In the genomic region with DNA sequence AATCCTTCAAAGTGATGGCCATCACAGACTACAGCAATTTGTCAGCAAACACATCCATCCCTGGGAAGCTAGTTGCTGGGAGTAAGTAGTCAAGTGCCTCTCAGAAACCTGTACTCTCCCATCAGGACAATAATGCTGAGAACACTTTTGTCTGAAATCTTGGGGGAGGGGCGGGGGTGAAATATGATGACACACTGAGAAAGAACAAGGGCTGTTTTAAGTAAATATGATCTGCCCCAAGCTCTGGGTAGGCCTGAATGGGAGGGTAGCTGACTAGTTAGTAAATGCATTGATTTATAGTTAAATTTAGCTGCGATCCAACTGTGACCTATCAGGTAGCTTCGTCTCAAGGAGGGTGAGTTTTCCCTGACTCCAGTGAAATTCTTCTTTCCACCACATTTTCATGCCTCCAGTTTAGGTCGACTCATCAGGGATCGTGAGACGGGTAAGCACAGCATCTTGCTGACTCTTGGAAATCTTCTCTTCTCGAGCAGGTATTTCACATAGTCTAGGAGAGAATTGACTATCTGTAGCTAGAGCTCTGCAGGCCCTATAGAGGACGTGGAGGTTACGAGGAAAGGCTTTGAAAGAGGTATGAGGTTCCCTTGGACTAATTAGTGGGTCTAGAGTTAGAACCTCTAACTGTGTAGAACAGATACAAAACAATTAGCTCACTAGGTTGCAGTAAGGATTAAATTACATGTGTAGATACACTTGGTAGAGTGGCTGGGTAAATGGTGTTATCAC, we compare ENCODE assay signal across 17 cellular contexts.
A peak's percentile ranks its signal among the peaks of the same experiment; 100 is the strongest.
DNase-seq lines count a peak whose midpoint lies in the region; ATAC-seq and TF ChIP-seq lines count a peak whose summit lies in the region.
"Had no signal": no experiment of that assay in that cellular context is flagged by ENCODE, and none has a peak within 500 bp of the region (broad histone marks: within the 10 kb centered on the region; RNA-seq: fewer than 3 reads in every experiment).

No MANE protein-coding gene starts in this region.

- H3K36me3 Mint-ChIP-seq in CD4-positive, CD25-positive, alpha-beta regulatory T cell, result peaks cover 19% of the 10 kb centered on the region
- H3K36me3 Mint-ChIP-seq in T-cell, result peaks cover 22% of the 10 kb centered on the region

- H3K4me3 ChIP-seq in CD4-positive, CD25-positive, alpha-beta regulatory T cell (ENCODE audit: low read depth, low read length), result no peak overlapping the region
- no peak overlapping the region for H3K4me3 ChIP-seq in OCI-LY7 (ENCODE audit: low read depth, low read length, poor library complexity, severe bottlenecking)
- H3K4me3 ChIP-seq: GM23338, lower lobe of right lung, skin epidermis had no signal

- intact Hi-C loops in OCI-LY7 (cut with micrococcal nuclease; ENCODE audit: unreplicated experiment), result no loop called here

- no peaks in the 10 kb centered on the region for H3K36me3 ChIP-seq in CD4-positive, CD25-positive, alpha-beta regulatory T cell (ENCODE audit: control insufficient read depth, insufficient read depth, low read length)
- no peaks in the 10 kb centered on the region for H3K36me3 ChIP-seq in OCI-LY7 (ENCODE audit: insufficient read depth, low read length)
- H3K36me3 ChIP-seq: lower lobe of right lung had no signal

- CTCF ChIA-PET in OCI-LY7 (lab: Charles Lee; ENCODE audit: unreplicated experiment) (no interaction called here), T-cell (lab: Charles Lee) (interaction anchor here in 1 of 2 donors (0.5 to 0.6 kb wide), 2 partner anchors 17 to 300 kb away, joined by 3 to 4 read pairs; no protein-coding TSS in a partner anchor)

- no peaks in the 10 kb centered on the region for H3K9me3 Mint-ChIP-seq in CD4-positive, CD25-positive, alpha-beta regulatory T cell
- H3K9me3 Mint-ChIP-seq in T-cell, result peaks cover 0 to 3% (median 0%) of the 10 kb centered on the region in 3 donors
- H3K9me3 Mint-ChIP-seq: CD8-positive, alpha-beta T cell; GM23338 had no signal

- peaks cover 21 to 42% (median 28%) of the 10 kb centered on the region in 4 donors for H3K4me1 Mint-ChIP-seq in CD4-positive, CD25-positive, alpha-beta regulatory T cell
- H3K4me1 Mint-ChIP-seq in T-cell, result peaks cover 17 to 25% (median 20%) of the 10 kb centered on the region in 3 donors

- H3K79me2 ChIP-seq in OCI-LY7 (ENCODE audit: insufficient read depth, low read depth, low read length), result no peaks in the 10 kb centered on the region

- no TSS peak for BruUV-seq in OCI-LY7 (replicated peaks; lab: Mats Ljungman, UMichigan)

- POLR2A ChIA-PET in OCI-LY7 (lab: Charles Lee), result interaction anchor here (0.6 to 0.9 kb wide), 4 partner anchors 13 to 237 kb away, joined by 3 read pairs; no protein-coding TSS in a partner anchor
- POLR2A ChIA-PET in T-cell (lab: Charles Lee), result no interaction called here

- H3K27me3 Mint-ChIP-seq in CD4-positive, CD25-positive, alpha-beta regulatory T cell, result no peaks in the 10 kb centered on the region
- H3K27me3 Mint-ChIP-seq in T-cell, result no peaks in the 10 kb centered on the region

- no peaks in the 10 kb centered on the region for H3K27me3 ChIP-seq in CD4-positive, CD25-positive, alpha-beta regulatory T cell (ENCODE audit: control insufficient read depth, insufficient read depth, low read length)

- H3K9me2 ChIP-seq in OCI-LY7 (ENCODE audit: insufficient read depth, low read length), result no peaks in the 10 kb centered on the region

- H4K20me1 ChIP-seq in OCI-LY7 (ENCODE audit: insufficient read depth, low read length), result no peaks in the 10 kb centered on the region

- peak overlapping the region; percentile 54 for H2AFZ ChIP-seq in OCI-LY7 (ENCODE audit: low read length)
- H2AFZ ChIP-seq: GM23338 had no signal

- H3K27ac ChIP-seq in CD4-positive, CD25-positive, alpha-beta regulatory T cell (ENCODE audit: insufficient read depth, low read length, poor library complexity, severe bottlenecking), result no peak overlapping the region
- H3K27ac ChIP-seq in OCI-LY7 (ENCODE audit: low read depth, low read length, poor library complexity, severe bottlenecking), result no peak overlapping the region
- H3K27ac ChIP-seq: lower lobe of right lung, skin epidermis had no signal

- no peak overlapping the region for H3K4me3 Mint-ChIP-seq in CD4-positive, CD25-positive, alpha-beta regulatory T cell
- no peak overlapping the region for H3K4me3 Mint-ChIP-seq in T-cell
- H3K4me3 Mint-ChIP-seq: CD8-positive, alpha-beta T cell; GM23338 had no signal

- no peak for ATAC-seq in CD4-positive, CD25-positive, alpha-beta regulatory T cell (ENCODE audit: low read depth in 2 of 2)
- ATAC-seq in GM21390 (IDR thresholded peaks at IDR 0.05; ENCODE audit: unreplicated experiment) (peak; percentile 28), T-cell (replicated peaks in 1 of 4) (no peak), HG03135 (IDR thresholded peaks at IDR 0.05; ENCODE audit: unreplicated experiment) (no peak)
- ATAC-seq: CD8-positive, alpha-beta T cell; GM23338; lower lobe of right lung had no signal

- no peaks in the 10 kb centered on the region for H3K4me1 ChIP-seq in CD4-positive, CD25-positive, alpha-beta regulatory T cell (ENCODE audit: control insufficient read depth, insufficient read depth, low read length, poor library complexity, severe bottlenecking)
- H3K4me1 ChIP-seq in OCI-LY7 (ENCODE audit: insufficient read depth, low read length, poor library complexity, severe bottlenecking), result peaks cover 16% of the 10 kb centered on the region
- H3K4me1 ChIP-seq: lower lobe of right lung had no signal

- no peak for TF ChIP-seq CTCF in OCI-LY7 (conservative IDR thresholded peaks at IDR 0.05; ENCODE audit: low read length)

- H3K27ac Mint-ChIP-seq in CD4-positive, CD25-positive, alpha-beta regulatory T cell, result peak overlapping the region in 2 of 3 donors; percentile 2 to 22
- H3K27ac Mint-ChIP-seq in T-cell, result no peak overlapping the region
- H3K27ac Mint-ChIP-seq: CD8-positive, alpha-beta T cell; GM23338 had no signal

- H3K4me2 ChIP-seq in OCI-LY7 (ENCODE audit: low read length), result peak overlapping the region; percentile 10; the same call in 1 of the 2 replicates
- H3K4me2 ChIP-seq: GM23338 had no signal

- no peaks in the 10 kb centered on the region for H3K9me3 ChIP-seq in CD4-positive, CD25-positive, alpha-beta regulatory T cell (ENCODE audit: control insufficient read depth in 2 of 2, low read length in 2 of 2)
- no peaks in the 10 kb centered on the region for H3K9me3 ChIP-seq in OCI-LY7 (ENCODE audit: low read length)
- H3K9me3 ChIP-seq: lower lobe of right lung had no signal

- DNase-seq in CD4-positive, CD25-positive, alpha-beta regulatory T cell, result no peak
- DNase-seq in NCI-H2029 treated with DMSO at 0.1 percent for 48 hours (lab: John Stamatoyannopoulos, UW) (peak; percentile 55), OCI-LY7 (ENCODE audit: low spot score) (no peak), T-cell (no peak), A172 (ENCODE audit: low spot score) (no peak), nucleus accumbens (lab: John Stamatoyannopoulos, UW) (no peak)
- DNase-seq: CD8-positive, alpha-beta T cell; central memory CD4-positive, alpha-beta T cell; KG1; lower lobe of right lung; NCI-H774; posterior cingulate gyrus; stimulated activated CD4-positive, alpha-beta T cell treated with anti-CD3 and anti-CD28 coated beads, Interleukin-4, amount 100 ng/mL, for 1 hour had no signal

Comparison
In these comparisons a context has a peak if more than half of its experiments do, and no peak if none do; other contexts are left out.
1. H3K27ac Mint-ChIP-seq: peak in CD4-positive, CD25-positive, alpha-beta regulatory T cell (2 of 3); none in T-cell (0 of 2).